Comparison of ENCODE assay signal across 20 cellular contexts in the genomic region with DNA sequence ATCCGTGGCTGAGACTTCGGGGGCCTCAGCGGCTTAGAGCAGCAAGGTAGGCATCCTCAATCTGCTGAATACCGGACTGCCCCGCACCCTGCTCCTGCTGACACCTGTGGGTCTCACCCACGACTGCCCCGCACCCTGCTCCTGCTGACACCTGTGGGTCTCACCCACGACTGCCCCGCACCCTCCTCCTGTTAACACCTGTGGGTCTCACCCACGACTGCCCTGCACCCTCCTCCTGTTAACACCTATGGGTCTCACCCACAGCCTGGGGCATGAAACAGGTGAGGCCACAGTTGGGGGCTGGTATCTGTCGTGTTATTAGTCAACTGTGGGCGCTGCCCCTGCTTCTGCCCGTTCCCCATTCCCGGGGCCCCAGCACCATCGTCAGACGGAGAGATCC. TPM values are rescaled to one million over a fixed set of nuclear protein-coding genes. Genes with fewer than 3 reads are reported as not detected.
DNase-seq lines count a peak whose midpoint lies in the region; ATAC-seq, FAIRE-seq and TF ChIP-seq lines count a peak whose summit lies in the region.
"Had no signal": no experiment of that assay in that cellular context is flagged by ENCODE, and none has a peak within 500 bp of the region (broad histone marks: within the 10 kb centered on the region; RNA-seq: fewer than 3 reads in every experiment).

No MANE protein-coding gene starts in this region.

- TF ChIP-seq CTCF in H1 (IDR thresholded peaks at IDR 0.05; ENCODE audit: control extremely low read depth in 1 of 3, insufficient read depth in 1 of 3, low read depth in 1 of 3, low read length in 3 of 3): no peak

- H2BK12ac ChIP-seq in H1 (ENCODE audit: low read depth, low read length): no peak overlapping the region

- FAIRE-seq in H1 (lab: Jason Lieb, UNC): no peak
- FAIRE-seq: D721Med, G401.6, GM12891 had no signal

- DNase-seq in NT2/D1 (ENCODE audit: low read depth, low spot score) (no peak), H1 (ENCODE audit: low read depth in 1 of 2, low spot score in 2 of 2) (no peak), T-helper 1 cell (no peak), mesendoderm (no peak)
- DNase-seq: 8988T; CD4-positive, alpha-beta memory T cell; DMS153; DMS79 treated with DMSO at 0.1 percent for 48 hours; EL; GOT3; HFFc6 had no signal

- H3K4me1 ChIP-seq in BLaER1 (peaks cover 98% of the 10 kb centered on the region), NT2/D1 (ENCODE audit: insufficient read depth, insufficient read length) (peaks cover 15% of the 10 kb centered on the region), H1 (replicated peaks in 1 of 4; ENCODE audit: control insufficient read depth in 3 of 4, insufficient read depth in 4 of 4, low read length in 3 of 4) (peaks cover 0 to 8% (median 4%) of the 10 kb centered on the region in 4 experiments; a peak in 3 of 7 replicates), skeletal muscle tissue (ENCODE audit: control insufficient read depth in 3 of 3, insufficient read depth in 3 of 3, low read length in 3 of 3) (peaks cover 16 to 34% (median 26%) of the 10 kb centered on the region in 3 donors), mesendoderm (ENCODE audit: control insufficient read depth, low read depth, low read length) (no peaks in the 10 kb centered on the region)
- H3K4me1 ChIP-seq: HAP-1 had no signal

- H3K23ac ChIP-seq in H1 (ENCODE audit: insufficient read length) (no peak overlapping the region), mesendoderm (ENCODE audit: low read length) (no peak overlapping the region)

- no peak overlapping the region for H2BK15ac ChIP-seq in H1 (ENCODE audit: low read length)
- H2BK15ac ChIP-seq in mesendoderm (replicated peaks; ENCODE audit: low read depth): no peak overlapping the region

- H3K79me2 ChIP-seq in H1 (ENCODE audit: control insufficient read depth in 1 of 2, insufficient read depth in 2 of 2, low read length in 2 of 2) (no peaks in the 10 kb centered on the region), mesendoderm (ENCODE audit: control insufficient read depth, insufficient read depth, low read length) (no peaks in the 10 kb centered on the region)

- H2AK5ac ChIP-seq in H1 (ENCODE audit: low read depth, low read length): no peak overlapping the region
- no peak overlapping the region for H2AK5ac ChIP-seq in mesendoderm (ENCODE audit: low read length)

- H3K27me3 ChIP-seq in BLaER1: peaks cover 4% of the 10 kb centered on the region; the same call in 1 of the 2 replicates
- no peaks in the 10 kb centered on the region for H3K27me3 ChIP-seq in NT2/D1 (ENCODE audit: insufficient read depth, insufficient read length)
- no peaks in the 10 kb centered on the region for H3K27me3 ChIP-seq in H1 (replicated peaks in 1 of 4; ENCODE audit: control insufficient read depth in 3 of 4, extremely low read depth in 1 of 4, insufficient read depth in 3 of 4, low read length in 3 of 4)
- no peaks in the 10 kb centered on the region for H3K27me3 ChIP-seq in skeletal muscle tissue (ENCODE audit: control insufficient read depth in 3 of 3, insufficient read depth in 3 of 3, low read length in 3 of 3)
- H3K27me3 ChIP-seq in mesendoderm (ENCODE audit: insufficient read depth, low read length, poor library complexity): no peaks in the 10 kb centered on the region

- H3K23me2 ChIP-seq in H1 (ENCODE audit: low read depth, low read length): no peaks in the 10 kb centered on the region

- H3K9ac ChIP-seq in BLaER1 (no peak overlapping the region), NT2/D1 (ENCODE audit: insufficient read length, low read depth) (peak overlapping the region; percentile 26), H1 (replicated peaks in 1 of 4; ENCODE audit: extremely low read depth in 1 of 4, low read depth in 3 of 4, low read length in 3 of 4) (no peak overlapping the region), skeletal muscle tissue (ENCODE audit: low read depth in 1 of 3, low read length in 3 of 3) (peak overlapping the region in 2 of 3 donors; percentile 66 to 70), mesendoderm (ENCODE audit: low read length) (no peak overlapping the region)

- peaks cover 46% of the 10 kb centered on the region for H3K36me3 ChIP-seq in BLaER1
- no peaks in the 10 kb centered on the region for H3K36me3 ChIP-seq in NT2/D1 (ENCODE audit: insufficient read depth, insufficient read length, low read length)
- no peaks in the 10 kb centered on the region for H3K36me3 ChIP-seq in H1 (ENCODE audit: control insufficient read depth in 2 of 4, insufficient read depth in 4 of 4, low read length in 3 of 4)
- H3K36me3 ChIP-seq in skeletal muscle tissue (ENCODE audit: control insufficient read depth in 3 of 3, insufficient read depth in 3 of 3, low read length in 3 of 3): peaks cover 0 to 5% (median under 1%) of the 10 kb centered on the region in 3 donors
- no peaks in the 10 kb centered on the region for H3K36me3 ChIP-seq in mesendoderm (ENCODE audit: control insufficient read depth, insufficient read depth, low read length)
- H3K36me3 ChIP-seq: HAP-1 had no signal

- H3K79me1 ChIP-seq in H1 (ENCODE audit: low read depth, low read length) (no peaks in the 10 kb centered on the region), mesendoderm (ENCODE audit: low read length) (no peaks in the 10 kb centered on the region)

- H2BK20ac ChIP-seq in H1 (ENCODE audit: low read length): no peak overlapping the region

- POLR2A ChIA-PET in H1 (lab: Charles Lee; ENCODE audit: partially characterized antibody): interaction anchor here (3.0 kb wide), 1 partner anchor 11 kb away, joined by 8 read pairs; no protein-coding TSS in a partner anchor

- 94% methylated on average over 14 of the region's 16 CpGs; no CpG with 5 or more reads in 1 of the 2 experiments for WGBS in H1 (ENCODE audit: extremely low coverage in 1 of 2, insufficient coverage in 1 of 2, insufficient read length in 1 of 2, insufficient replicate concordance in 2 of 2, low coverage in 1 of 2, low lambda C conversion rate in 2 of 2, missing lambda C conversion rate in 1 of 2), 2 experiments
- WGBS in mesendoderm (ENCODE audit: extremely low coverage, insufficient coverage, low lambda C conversion rate): no CpG with 5 or more reads among the region's 16 CpGs

- H3K14ac ChIP-seq in H1 (ENCODE audit: insufficient read length): no peak overlapping the region

- ATAC-seq in GM19463 (IDR thresholded peaks at IDR 0.05; ENCODE audit: unreplicated experiment): no peak

- no peak for TF ChIP-seq RAD21 in H1 (IDR thresholded peaks at IDR 0.05 in 1 of 2, conservative IDR thresholded peaks at IDR 0.05 in 1 of 2; ENCODE audit: low read depth in 2 of 2, low read length in 2 of 2)

- H4K91ac ChIP-seq in H1 (replicated peaks; ENCODE audit: insufficient read length, low read length): no peak overlapping the region

- CTCF ChIA-PET in H1 (lab: Charles Lee; ENCODE audit: partially characterized antibody): interaction anchor here (1.8 kb wide), 1 partner anchor 41 kb away, joined by 5 read pairs; no protein-coding TSS in a partner anchor

- H3K4ac ChIP-seq in H1 (replicated peaks; ENCODE audit: insufficient read length, low read depth, low read length): no peak overlapping the region
- H3K4ac ChIP-seq in mesendoderm (ENCODE audit: low read depth, low read length): no peak overlapping the region

- H3K56ac ChIP-seq in H1 (replicated peaks; ENCODE audit: insufficient read length, low read depth, low read length) (no peak overlapping the region), mesendoderm (ENCODE audit: low read length) (no peak overlapping the region)

- no peak overlapping the region for H2BK5ac ChIP-seq in H1 (ENCODE audit: low read depth, low read length)
- no peak overlapping the region for H2BK5ac ChIP-seq in mesendoderm (ENCODE audit: low read length)

- H3K18ac ChIP-seq in H1 (ENCODE audit: extremely low read depth, low read length) (no peak overlapping the region), mesendoderm (ENCODE audit: low read length) (no peak overlapping the region)

- no peak overlapping the region for H3K27ac ChIP-seq in BLaER1
- no peak overlapping the region for H3K27ac ChIP-seq in H1 (ENCODE audit: low read depth, low read length)
- peak overlapping the region; percentile 78 for H3K27ac ChIP-seq in skeletal muscle tissue (ENCODE audit: low read depth, low read length)
- no peak overlapping the region for H3K27ac ChIP-seq in mesendoderm (ENCODE audit: low read depth, low read length)
- H3K27ac ChIP-seq: C4-2B, HL-60 had no signal

- peak overlapping the region; percentile 86 for H3K4me2 ChIP-seq in BLaER1
- no peak overlapping the region for H3K4me2 ChIP-seq in H1 (ENCODE audit: insufficient read depth in 1 of 2, low read depth in 2 of 2, low read length in 2 of 2)
- H3K4me2 ChIP-seq in mesendoderm (ENCODE audit: low read length): no peak overlapping the region

- no peak overlapping the region for H2AFZ ChIP-seq in H1 (ENCODE audit: low read length)

- H3K4me3 ChIP-seq in BLaER1 (no peak overlapping the region), NT2/D1 (ENCODE audit: insufficient read length, low read depth) (no peak overlapping the region), H1 (ENCODE audit: extremely low read depth in 1 of 4, insufficient read depth in 2 of 4, low read depth in 3 of 4, low read length in 4 of 4) (no peak overlapping the region), skeletal muscle tissue (ENCODE audit: low read length in 3 of 3) (peak overlapping the region in 1 of 3 donors; percentile 43), mesendoderm (ENCODE audit: low read length) (no peak overlapping the region)
- H3K4me3 ChIP-seq: HAP-1 had no signal

- no peak overlapping the region for H4K5ac ChIP-seq in H1 (ENCODE audit: insufficient read length, low read depth, low read length)
- no peak overlapping the region for H4K5ac ChIP-seq in mesendoderm (ENCODE audit: low read length)

- peaks cover 100% of the 10 kb centered on the region for H4K20me1 ChIP-seq in BLaER1
- no peaks in the 10 kb centered on the region for H4K20me1 ChIP-seq in H1 (replicated peaks in 1 of 2; ENCODE audit: control insufficient read depth in 1 of 2, insufficient read depth in 2 of 2, low read length in 2 of 2)

- peak overlapping the region; percentile 4; the same call in 1 of the 2 replicates for H4K8ac ChIP-seq in H1 (ENCODE audit: extremely low read depth, insufficient read depth, low read length)
- H4K8ac ChIP-seq in mesendoderm (ENCODE audit: low read depth, low read length): no peak overlapping the region

- H3K9me3 ChIP-seq in BLaER1: no peaks in the 10 kb centered on the region
- H3K9me3 ChIP-seq in NT2/D1 (ENCODE audit: insufficient read depth, low read length): no peaks in the 10 kb centered on the region
- H3K9me3 ChIP-seq in H1 (ENCODE audit: insufficient read depth in 2 of 2, low read depth in 1 of 2, low read length in 1 of 2): no peaks in the 10 kb centered on the region
- H3K9me3 ChIP-seq in skeletal muscle tissue (ENCODE audit: control insufficient read depth in 3 of 3, low read length in 3 of 3): no peaks in the 10 kb centered on the region
- H3K9me3 ChIP-seq: HAP-1 had no signal

- no peak overlapping the region for H2BK120ac ChIP-seq in H1 (replicated peaks; ENCODE audit: low read depth, low read length)
- H2BK120ac ChIP-seq in mesendoderm (ENCODE audit: low read depth, low read length): no peak overlapping the region

- TF ChIP-seq EP300 in H1 (IDR thresholded peaks at IDR 0.05; ENCODE audit: borderline replicate concordance in 1 of 2, low read depth in 2 of 2, low read length in 2 of 2): no peak

- no peak for TF ChIP-seq POLR2A in H1 (IDR thresholded peaks at IDR 0.05; ENCODE audit: control extremely low read depth in 1 of 2, low read depth in 2 of 2, low read length in 2 of 2)

RNA-seq across cellular contexts. Expression of a gene that starts 36.3 kb away (rescaled TPM):
- total RNA-seq in H1 (2021; fragmentation: NEBNext Ultra II Directional; extraction: Animal tissue kit (Norgen Biotek cat#: 25700)): not detected in 2 replicates
- not detected in 2 replicates for polyA plus RNA-seq in H1 (2011; rRNA removed)
- not detected for polyA plus RNA-seq in H1 (2011; cell fraction: cytosol; rRNA removed)
- 0.20 TPM for polyA plus RNA-seq in H1 (2011; cell fraction: nucleus; rRNA removed)
- 0.17 TPM in 1 of 4 replicates, not detected in the others for polyA plus RNA-seq in H1 (2012, experiment 1 of 2)
- polyA plus RNA-seq in H1 (2012, experiment 2 of 2): not detected
- polyA plus RNA-seq in H1 (2013, experiment 1 of 2): not detected
- not detected for polyA plus RNA-seq in H1 (2013, experiment 2 of 2)
- polyA minus RNA-seq in H1 (2011; rRNA and poly(A)+ RNA removed): not detected in 2 replicates
- polyA minus RNA-seq in H1 (2011; cell fraction: cytosol; rRNA and poly(A)+ RNA removed): not detected
- not detected for polyA minus RNA-seq in H1 (2011; cell fraction: nucleus; rRNA and poly(A)+ RNA removed)
- total RNA-seq in skeletal muscle tissue: not detected
- polyA plus RNA-seq in mesendoderm (2013, experiment 1 of 2): not detected
- polyA plus RNA-seq in mesendoderm (2013, experiment 2 of 2): not detected
- total RNA-seq: CD4-positive, alpha-beta memory T cell; HFFc6 had no signal
- polyA plus RNA-seq: CD4-positive, alpha-beta memory T cell had no signal

RNA-seq across cellular contexts. Expression of a gene that starts 45.8 kb away (rescaled TPM):
- 94.0 and 98.7 TPM in 2 replicates for total RNA-seq in H1 (2021; fragmentation: NEBNext Ultra II Directional; extraction: Animal tissue kit (Norgen Biotek cat#: 25700))
- polyA plus RNA-seq in H1 (2011; rRNA removed): 113 and 133 TPM in 2 replicates
- polyA plus RNA-seq in H1 (2011; cell fraction: cytosol; rRNA removed): 98.2 TPM
- polyA plus RNA-seq in H1 (2011; cell fraction: nucleus; rRNA removed): 131 TPM
- 129 to 276 TPM (median 222 TPM) in 4 replicates for polyA plus RNA-seq in H1 (2012, experiment 1 of 2)
- 213 TPM for polyA plus RNA-seq in H1 (2012, experiment 2 of 2)
- 84.6 TPM for polyA plus RNA-seq in H1 (2013, experiment 1 of 2)
- polyA plus RNA-seq in H1 (2013, experiment 2 of 2): 84.6 TPM
- 61.8 and 63.2 TPM in 2 replicates for polyA minus RNA-seq in H1 (2011; rRNA and poly(A)+ RNA removed)
- polyA minus RNA-seq in H1 (2011; cell fraction: cytosol; rRNA and poly(A)+ RNA removed): 31.9 TPM
- 47.8 TPM for polyA minus RNA-seq in H1 (2011; cell fraction: nucleus; rRNA and poly(A)+ RNA removed)
- 29.2 TPM for total RNA-seq in skeletal muscle tissue
- polyA plus RNA-seq in mesendoderm (2013, experiment 1 of 2): 108 TPM
- 109 TPM for polyA plus RNA-seq in mesendoderm (2013, experiment 2 of 2)

RNA-seq across cellular contexts. Expression of a gene that starts 46.0 kb away (rescaled TPM):
- 17.8 and 22.4 TPM in 2 replicates for total RNA-seq in H1 (2021; fragmentation: NEBNext Ultra II Directional; extraction: Animal tissue kit (Norgen Biotek cat#: 25700))
- 8.9 and 12.7 TPM in 2 replicates for polyA plus RNA-seq in H1 (2011; rRNA removed)
- 9.8 TPM for polyA plus RNA-seq in H1 (2011; cell fraction: cytosol; rRNA removed)
- 28.1 TPM for polyA plus RNA-seq in H1 (2011; cell fraction: nucleus; rRNA removed)
- 15.7 to 17.2 TPM (median 16.7 TPM) in 4 replicates for polyA plus RNA-seq in H1 (2012, experiment 1 of 2)
- polyA plus RNA-seq in H1 (2012, experiment 2 of 2): 11.6 TPM
- 14.6 TPM for polyA plus RNA-seq in H1 (2013, experiment 1 of 2)
- 15.0 TPM for polyA plus RNA-seq in H1 (2013, experiment 2 of 2)
- 7.5 and 10.5 TPM in 2 replicates for polyA minus RNA-seq in H1 (2011; rRNA and poly(A)+ RNA removed)
- 10.6 TPM for polyA minus RNA-seq in H1 (2011; cell fraction: cytosol; rRNA and poly(A)+ RNA removed)
- 22.3 TPM for polyA minus RNA-seq in H1 (2011; cell fraction: nucleus; rRNA and poly(A)+ RNA removed)
- 9.9 TPM for total RNA-seq in skeletal muscle tissue
- 8.9 TPM for polyA plus RNA-seq in mesendoderm (2013, experiment 1 of 2)
- polyA plus RNA-seq in mesendoderm (2013, experiment 2 of 2): 8.8 TPM

Comparison
In these comparisons a context has a peak if more than half of its experiments do, and no peak if none do; other contexts are left out.
1. H3K9ac ChIP-seq: peak in NT2/D1 (single experiment) and skeletal muscle tissue (2 of 3); none in BLaER1 (single experiment), H1 (0 of 4) and mesendoderm (single experiment).